In the genomic region with DNA sequence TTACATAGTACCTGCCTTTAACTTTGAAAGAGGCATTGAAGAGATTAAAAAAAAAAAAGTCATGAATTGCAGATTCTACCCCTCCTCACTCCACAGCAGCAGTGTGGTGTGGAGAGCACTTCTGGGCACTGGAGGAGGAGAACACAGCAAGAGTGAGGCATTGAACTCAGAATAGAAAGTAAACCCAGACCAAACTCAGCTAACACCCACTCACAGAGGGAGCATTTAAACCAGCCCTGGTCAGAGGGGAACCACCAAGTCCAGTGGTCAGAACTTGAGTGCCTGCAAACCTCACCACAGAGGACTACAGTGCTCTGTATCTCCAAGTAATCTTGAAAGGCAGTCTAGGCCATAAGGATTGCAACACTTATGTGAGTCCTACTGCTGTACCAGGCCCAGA, we compare ENCODE assay signal across 29 cellular contexts. TPM values are rescaled to one million over a fixed set of nuclear protein-coding genes. Genes with fewer than 3 reads are reported as not detected.
"Had no signal": no experiment of that assay in that cellular context is flagged by ENCODE, and none has a peak within 500 bp of the region (broad histone marks: within the 10 kb centered on the region; RNA-seq: fewer than 3 reads in every experiment).

No MANE protein-coding gene starts in this region.

- H3K27me3 Mint-ChIP-seq: activated CD8-positive, alpha-beta memory T cell treated with anti-CD3 and anti-CD28 coated beads, Interleukin-2, amount 10 ng/mL, durations not matched to agents 7 days and 5 days; activated T-cell treated with anti-CD3 and anti-CD28 coated beads, Interleukin-2, amount 50 U/mL, for 24 hours; T-helper 17 cell had no signal

- H3K9me3 Mint-ChIP-seq: activated T-cell treated with anti-CD3 and anti-CD28 coated beads, Interleukin-2, amount 50 U/mL, for 24 hours; activated T-helper 1 cell treated with anti-CD3 and anti-CD28 coated beads, Interleukin-12 subunit alpha, Interleukin-12 subunit beta, Interleukin-2, Interleukin-4 antibody, amounts not matched to agents 30 ng/mL and 10 ng/mL and 1 ng/mL, durations not matched to agents 14 hours and 24 hours and 36 hours had no signal

- H3K4me3 Mint-ChIP-seq: activated CD8-positive, alpha-beta memory T cell treated with anti-CD3 and anti-CD28 coated beads, Interleukin-2, amount 10 ng/mL, durations not matched to agents 7 days and 5 days; activated naive CD4-positive, alpha-beta T cell treated with anti-CD3 and anti-CD28 coated beads, Interleukin-2, amount 50 U/mL, for 24 hours; activated T-cell treated with anti-CD3 and anti-CD28 coated beads, Interleukin-2, amount 50 U/mL, for 24 hours; activated T-helper 1 cell treated with anti-CD3 and anti-CD28 coated beads, Interleukin-12 subunit alpha, Interleukin-12 subunit beta, Interleukin-2, Interleukin-4 antibody, amounts not matched to agents 30 ng/mL and 10 ng/mL and 1 ng/mL, durations not matched to agents 14 hours and 24 hours and 36 hours; T-helper 17 cell; WTC11 had no signal

- H3K27ac Mint-ChIP-seq: activated CD8-positive, alpha-beta memory T cell treated with anti-CD3 and anti-CD28 coated beads, Interleukin-2, amount 10 ng/mL, durations not matched to agents 7 days and 5 days; activated naive CD4-positive, alpha-beta T cell treated with anti-CD3 and anti-CD28 coated beads, Interleukin-2, amount 50 U/mL, for 24 hours; activated T-cell treated with anti-CD3 and anti-CD28 coated beads, Interleukin-2, amount 50 U/mL, for 24 hours; activated T-helper 1 cell treated with anti-CD3 and anti-CD28 coated beads, Interleukin-12 subunit alpha, Interleukin-12 subunit beta, Interleukin-2, Interleukin-4 antibody, amounts not matched to agents 30 ng/mL and 10 ng/mL and 1 ng/mL, durations not matched to agents 14 hours and 24 hours and 36 hours; WTC11 had no signal

- DNase-seq: activated CD4-positive, alpha-beta T cell treated with anti-CD3 and anti-CD28 coated beads for 48 hours; activated CD4-positive, alpha-beta T cell treated with anti-CD3 and anti-CD28 coated beads, Interleukin-2, amount 50 U/mL, for 4 hours; activated CD4-positive, CD25-positive, alpha-beta regulatory T cell treated with anti-CD3 and anti-CD28 coated beads, Interleukin-2, amount 50 U/mL, for 72 hours; activated CD8-positive, alpha-beta memory T cell treated with anti-CD3 and anti-CD28 coated beads, Interleukin-2, amount 10 ng/mL, durations not matched to agents 7 days and 5 days; activated effector memory CD4-positive, alpha-beta T cell treated with Interleukin-2 at 50 U/mL for 16 hours; activated naive CD4-positive, alpha-beta T cell; activated T-cell treated with anti-CD3 and anti-CD28 coated beads, Interleukin-2, amount 50 U/mL, for 24 hours; body of pancreas; central memory CD4-positive, alpha-beta T cell; NCI-H1092 treated with DMSO at 0.1 percent for 48 hours; NCI-H1417 treated with DMSO at 0.1 percent for 48 hours; NCI-H1694; NCI-H2029; NCI-H2107; NCI-H2171 treated with DMSO at 0.1 percent for 48 hours; NCI-H226; NCI-H510A treated with DMSO at 0.1 percent for 48 hours; SIG-M5; T-helper 17 cell; T-helper 9 cell had no signal

- ATAC-seq: activated CD8-positive, alpha-beta memory T cell treated with anti-CD3 and anti-CD28 coated beads, Interleukin-2, amount 10 ng/mL, durations not matched to agents 7 days and 5 days; body of pancreas; T-helper 17 cell; WTC11 had no signal

- H3K4me1 Mint-ChIP-seq: activated CD8-positive, alpha-beta memory T cell treated with anti-CD3 and anti-CD28 coated beads, Interleukin-2, amount 10 ng/mL, durations not matched to agents 7 days and 5 days; T-helper 17 cell had no signal

- H3K36me3 Mint-ChIP-seq: activated CD8-positive, alpha-beta memory T cell treated with anti-CD3 and anti-CD28 coated beads, Interleukin-2, amount 10 ng/mL, durations not matched to agents 7 days and 5 days had no signal

RNA-seq across cellular contexts. Expression of gene UGT2A1, which starts 15.6 kb away (rescaled TPM):
- total RNA-seq: activated CD8-positive, alpha-beta memory T cell treated with anti-CD3 and anti-CD28 coated beads, Interleukin-2, amount 10 ng/mL, durations not matched to agents 7 days and 5 days; activated T-helper 1 cell treated with anti-CD3 and anti-CD28 coated beads, Interleukin-12 subunit alpha, Interleukin-12 subunit beta, Interleukin-2, Interleukin-4 antibody, amounts not matched to agents 30 ng/mL and 10 ng/mL and 1 ng/mL, durations not matched to agents 14 hours and 24 hours and 36 hours; ascending aorta; body of pancreas; bronchial epithelial cell; chondrocyte; LHCN-M2; M059J; RPMI7951; T-helper 17 cell had no signal

RNA-seq across cellular contexts. Expression of gene UGT2A2, which starts 29.2 kb away (rescaled TPM):
- total RNA-seq: activated CD8-positive, alpha-beta memory T cell treated with anti-CD3 and anti-CD28 coated beads, Interleukin-2, amount 10 ng/mL, durations not matched to agents 7 days and 5 days; activated T-helper 1 cell treated with anti-CD3 and anti-CD28 coated beads, Interleukin-12 subunit alpha, Interleukin-12 subunit beta, Interleukin-2, Interleukin-4 antibody, amounts not matched to agents 30 ng/mL and 10 ng/mL and 1 ng/mL, durations not matched to agents 14 hours and 24 hours and 36 hours; ascending aorta; body of pancreas; bronchial epithelial cell; chondrocyte; LHCN-M2; M059J; RPMI7951; T-helper 17 cell; WTC11 had no signal
